Comparison of ENCODE assay signal across 17 cellular contexts in genomic region chr6:137958809-137959565, GRCh38.
DNase-seq lines count a peak whose midpoint lies in the region; ATAC-seq and TF ChIP-seq lines count a peak whose summit lies in the region.
"Had no signal": no experiment of that assay in that cellular context is flagged by ENCODE, and none has a peak within 500 bp of the region (broad histone marks: within the 10 kb centered on the region; RNA-seq: fewer than 3 reads in every experiment).

No MANE protein-coding gene starts in this region.

- ATAC-seq in activated CD8-positive, alpha-beta T cell treated with anti-CD3 and anti-CD28 coated beads for 36 hours, result peak; percentile 10
- no peak for ATAC-seq in activated CD8-positive, alpha-beta T cell treated with anti-CD3 and anti-CD28 coated beads, Interleukin-2, amount 10 ng/mL, durations not matched to agents 7 days and 5 days
- no peak for ATAC-seq in HG03342 (IDR thresholded peaks at IDR 0.05; ENCODE audit: unreplicated experiment)
- ATAC-seq: GM12878 had no signal

- H3K4me3 ChIP-seq in osteoblast (ENCODE audit: insufficient read depth, low read length), result no peak overlapping the region
- H3K4me3 ChIP-seq: GM12878, heart right ventricle had no signal

- POLR2A ChIA-PET in activated CD8-positive, alpha-beta T cell treated with anti-CD3 and anti-CD28 coated beads for 36 hours (lab: Charles Lee), result interaction anchor here (0.6 kb wide), 1 partner anchor 450 kb away, joined by 3 read pairs; no protein-coding TSS in a partner anchor
- POLR2A ChIA-PET in activated CD8-positive, alpha-beta T cell treated with anti-CD3 and anti-CD28 coated beads, Interleukin-2, amount 10 ng/mL, durations not matched to agents 7 days and 5 days (lab: Charles Lee), result interaction anchor here (0.5 to 0.9 kb wide), 2 partner anchors 32 to 91 kb away, joined by 3 read pairs; no protein-coding TSS in a partner anchor

- no peaks in the 10 kb centered on the region for H3K9me3 ChIP-seq in osteoblast (ENCODE audit: low read depth, low read length)

- H2AFZ ChIP-seq in osteoblast (ENCODE audit: low read length), result peak overlapping the region; percentile 16

- intact Hi-C loops in activated CD8-positive, alpha-beta T cell treated with anti-CD3 and anti-CD28 coated beads for 36 hours (cut with micrococcal nuclease), result no loop called here

- H3K27ac Mint-ChIP-seq in activated CD8-positive, alpha-beta T cell treated with anti-CD3 and anti-CD28 coated beads for 36 hours, result no peak overlapping the region
- H3K27ac Mint-ChIP-seq in activated CD8-positive, alpha-beta T cell treated with anti-CD3 and anti-CD28 coated beads, Interleukin-2, amount 10 ng/mL, durations not matched to agents 7 days and 5 days, result no peak overlapping the region

- no peak for TF ChIP-seq CTCF in activated CD8-positive, alpha-beta T cell treated with anti-CD3 and anti-CD28 coated beads for 36 hours (IDR thresholded peaks at IDR 0.05)
- no peak for TF ChIP-seq CTCF in osteoblast (IDR thresholded peaks at IDR 0.05; ENCODE audit: extremely low read depth, low read depth, low read length)

- DNase-seq in activated CD8-positive, alpha-beta T cell treated with anti-CD3 and anti-CD28 coated beads for 36 hours, result no peak
- no peak for DNase-seq in activated CD8-positive, alpha-beta T cell treated with anti-CD3 and anti-CD28 coated beads, Interleukin-2, amount 10 ng/mL, durations not matched to agents 7 days and 5 days
- DNase-seq in NOMO-1 treated with dmso at 0.1 percent for 144 hours (lab: John Stamatoyannopoulos, UW; ENCODE audit: unreplicated experiment) (peak; percentile 76), epithelial cell of prostate (ENCODE audit: low read depth, low spot score) (peak; percentile 16), osteoblast (ENCODE audit: insufficient read length, low spot score, missing footprints) (no peak), NCI-H2107 treated with DMSO at 0.1 percent for 48 hours (lab: John Stamatoyannopoulos, UW; ENCODE audit: unreplicated experiment) (no peak)
- DNase-seq in activated CD4-positive, CD25-positive, alpha-beta regulatory T cell treated with anti-CD3 and anti-CD28 coated beads, Interleukin-2, amount 50 U/mL, for 72 hours, result no peak
- DNase-seq: 8988T; CD8-positive, alpha-beta memory T cell; central memory CD4-positive, alpha-beta T cell; EL; heart right ventricle; NCI-H1930; NCI-H774; T1000 had no signal

- H3K79me2 ChIP-seq in osteoblast (ENCODE audit: insufficient read depth, low read length), result no peaks in the 10 kb centered on the region

- CTCF ChIA-PET in activated CD8-positive, alpha-beta T cell treated with anti-CD3 and anti-CD28 coated beads for 36 hours (lab: Charles Lee), result interaction anchor here (0.8 to 2.4 kb wide), 8 partner anchors 9 to 149 kb away, joined by 3 to 8 read pairs (median 4); no protein-coding TSS in a partner anchor
- CTCF ChIA-PET in activated CD8-positive, alpha-beta T cell treated with anti-CD3 and anti-CD28 coated beads, Interleukin-2, amount 10 ng/mL, durations not matched to agents 7 days and 5 days (lab: Charles Lee), result interaction anchor here (1.1 to 3.1 kb wide), 7 partner anchors 9 to 251 kb away, joined by 3 to 22 read pairs (median 4); no protein-coding TSS in a partner anchor

- H3K4me1 ChIP-seq in osteoblast (ENCODE audit: insufficient read depth, low read length), result peaks cover 3% of the 10 kb centered on the region

- H3K4me1 Mint-ChIP-seq in activated CD8-positive, alpha-beta T cell treated with anti-CD3 and anti-CD28 coated beads for 36 hours (ENCODE audit: low read depth), result peaks cover 7% of the 10 kb centered on the region
- H3K4me1 Mint-ChIP-seq in activated CD8-positive, alpha-beta T cell treated with anti-CD3 and anti-CD28 coated beads, Interleukin-2, amount 10 ng/mL, durations not matched to agents 7 days and 5 days (ENCODE audit: low read depth), result peaks cover 13% of the 10 kb centered on the region

- peaks cover 3% of the 10 kb centered on the region for H3K36me3 Mint-ChIP-seq in activated CD8-positive, alpha-beta T cell treated with anti-CD3 and anti-CD28 coated beads for 36 hours (ENCODE audit: low read depth)
- H3K36me3 Mint-ChIP-seq in activated CD8-positive, alpha-beta T cell treated with anti-CD3 and anti-CD28 coated beads, Interleukin-2, amount 10 ng/mL, durations not matched to agents 7 days and 5 days (ENCODE audit: low read depth), result peaks cover 18% of the 10 kb centered on the region

- peaks cover 8% of the 10 kb centered on the region for H3K9me3 Mint-ChIP-seq in activated CD8-positive, alpha-beta T cell treated with anti-CD3 and anti-CD28 coated beads for 36 hours
- peaks cover 9% of the 10 kb centered on the region for H3K9me3 Mint-ChIP-seq in activated CD8-positive, alpha-beta T cell treated with anti-CD3 and anti-CD28 coated beads, Interleukin-2, amount 10 ng/mL, durations not matched to agents 7 days and 5 days (ENCODE audit: insufficient read depth)

- no peak overlapping the region for H3K4me2 ChIP-seq in osteoblast (ENCODE audit: insufficient read depth, low read length)

- H3K27me3 Mint-ChIP-seq in activated CD8-positive, alpha-beta T cell treated with anti-CD3 and anti-CD28 coated beads for 36 hours, result no peaks in the 10 kb centered on the region
- H3K27me3 Mint-ChIP-seq in activated CD8-positive, alpha-beta T cell treated with anti-CD3 and anti-CD28 coated beads, Interleukin-2, amount 10 ng/mL, durations not matched to agents 7 days and 5 days (ENCODE audit: low read depth), result no peaks in the 10 kb centered on the region
- H3K27me3 Mint-ChIP-seq: CD8-positive, alpha-beta memory T cell had no signal

- H3K27ac ChIP-seq in epithelial cell of prostate, result peak overlapping the region; percentile 15
- H3K27ac ChIP-seq in osteoblast (ENCODE audit: low read depth, low read length), result no peak overlapping the region

- H3K36me3 ChIP-seq in osteoblast (ENCODE audit: insufficient read depth, low read length), result no peaks in the 10 kb centered on the region
- H3K36me3 ChIP-seq: heart right ventricle had no signal

- no peak overlapping the region for H3K4me3 Mint-ChIP-seq in activated CD8-positive, alpha-beta T cell treated with anti-CD3 and anti-CD28 coated beads for 36 hours
- no peak overlapping the region for H3K4me3 Mint-ChIP-seq in activated CD8-positive, alpha-beta T cell treated with anti-CD3 and anti-CD28 coated beads, Interleukin-2, amount 10 ng/mL, durations not matched to agents 7 days and 5 days
- H3K4me3 Mint-ChIP-seq: CD8-positive, alpha-beta memory T cell had no signal

- no peaks in the 10 kb centered on the region for H4K20me1 ChIP-seq in osteoblast (ENCODE audit: insufficient read depth, low read length)

- H3K27me3 ChIP-seq in osteoblast (ENCODE audit: insufficient read depth, low read length), result no peaks in the 10 kb centered on the region
- H3K27me3 ChIP-seq: heart right ventricle had no signal

Comparison
In these comparisons a context has a peak if more than half of its experiments do, and no peak if none do; other contexts are left out.
1. DNase-seq: peak in NOMO-1 treated with dmso at 0.1 percent for 144 hours (single experiment) and epithelial cell of prostate (single experiment); none in activated CD8-positive, alpha-beta T cell treated with anti-CD3 and anti-CD28 coated beads for 36 hours (single experiment), activated CD8-positive, alpha-beta T cell treated with anti-CD3 and anti-CD28 coated beads, Interleukin-2, amount 10 ng/mL, durations not matched to agents 7 days and 5 days (single experiment), osteoblast (single experiment), activated CD4-positive, CD25-positive, alpha-beta regulatory T cell treated with anti-CD3 and anti-CD28 coated beads, Interleukin-2, amount 50 U/mL, for 72 hours (single experiment) and NCI-H2107 treated with DMSO at 0.1 percent for 48 hours (single experiment).